ENCODE assay signal across 26 cellular contexts in the genomic region with DNA sequence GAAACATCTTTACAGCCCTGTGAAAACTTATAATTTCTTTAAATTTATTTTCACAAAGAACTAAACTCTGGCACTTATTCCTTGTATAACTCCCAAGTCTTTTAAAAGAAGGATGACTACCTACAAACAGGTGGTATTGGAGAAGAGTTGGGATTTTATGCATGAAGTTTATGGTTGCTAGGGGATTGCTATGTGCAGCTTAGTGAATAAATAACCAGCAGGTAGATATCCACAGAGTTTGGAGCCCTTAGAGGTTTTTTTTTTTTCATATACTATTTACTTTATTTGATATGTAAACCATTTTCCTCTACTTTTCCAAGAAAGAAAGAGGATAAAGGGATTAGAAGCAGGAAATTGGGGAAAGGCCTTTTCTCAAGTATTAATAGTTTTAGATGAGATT.
"Had no signal": no experiment of that assay in that cellular context is flagged by ENCODE, and none has a peak within 500 bp of the region (broad histone marks: within the 10 kb centered on the region; RNA-seq: fewer than 3 reads in every experiment).

No MANE protein-coding gene starts in this region.

- H3K27me3 ChIP-seq: colonic mucosa, dorsolateral prefrontal cortex, esophagus muscularis mucosa, esophagus squamous epithelium, foreskin keratinocyte, gastrocnemius medialis, gastroesophageal sphincter, heart left ventricle, heart right ventricle had no signal

- H3K9me3 ChIP-seq: colonic mucosa, esophagus muscularis mucosa, esophagus squamous epithelium, gastrocnemius medialis, gastroesophageal sphincter, heart right ventricle had no signal

- H3K27ac ChIP-seq: colonic mucosa, coronary artery, dorsolateral prefrontal cortex, epithelial cell of prostate, esophagus muscularis mucosa, esophagus squamous epithelium, foreskin keratinocyte, gastrocnemius medialis, gastroesophageal sphincter, heart left ventricle, heart right ventricle had no signal

- FAIRE-seq: colon, endometrium, endothelial cell of umbilical vein, frontal cortex had no signal

- ATAC-seq: effector memory CD8-positive, alpha-beta T cell; foreskin keratinocyte; gastrocnemius medialis; gastroesophageal sphincter; heart left ventricle; heart right ventricle had no signal

- H3K4me3 ChIP-seq: colonic mucosa, coronary artery, dorsolateral prefrontal cortex, esophagus muscularis mucosa, esophagus squamous epithelium, gastrocnemius medialis, gastroesophageal sphincter, heart left ventricle, heart right ventricle had no signal

- DNase-seq: colonic mucosa; cortex of kidney; dermis blood vessel endothelial cell; dorsolateral prefrontal cortex; effector CD8-positive, alpha-beta T cell; effector memory CD4-positive, alpha-beta T cell; effector memory CD8-positive, alpha-beta T cell; endodermal cell; erythroblast; esophagus squamous epithelium; foreskin fibroblast; foreskin keratinocyte; foreskin melanocyte; gastrocnemius medialis; glutamatergic neuron; head of caudate nucleus; heart left ventricle; heart right ventricle had no signal

- H3K36me3 ChIP-seq: colonic mucosa, esophagus muscularis mucosa, esophagus squamous epithelium, gastrocnemius medialis, gastroesophageal sphincter, heart left ventricle, heart right ventricle had no signal

- H3K4me1 ChIP-seq: colonic mucosa, esophagus muscularis mucosa, esophagus squamous epithelium, gastroesophageal sphincter, heart left ventricle, heart right ventricle had no signal
